ENCODE assay signal across 8 cellular contexts in the genomic region with DNA sequence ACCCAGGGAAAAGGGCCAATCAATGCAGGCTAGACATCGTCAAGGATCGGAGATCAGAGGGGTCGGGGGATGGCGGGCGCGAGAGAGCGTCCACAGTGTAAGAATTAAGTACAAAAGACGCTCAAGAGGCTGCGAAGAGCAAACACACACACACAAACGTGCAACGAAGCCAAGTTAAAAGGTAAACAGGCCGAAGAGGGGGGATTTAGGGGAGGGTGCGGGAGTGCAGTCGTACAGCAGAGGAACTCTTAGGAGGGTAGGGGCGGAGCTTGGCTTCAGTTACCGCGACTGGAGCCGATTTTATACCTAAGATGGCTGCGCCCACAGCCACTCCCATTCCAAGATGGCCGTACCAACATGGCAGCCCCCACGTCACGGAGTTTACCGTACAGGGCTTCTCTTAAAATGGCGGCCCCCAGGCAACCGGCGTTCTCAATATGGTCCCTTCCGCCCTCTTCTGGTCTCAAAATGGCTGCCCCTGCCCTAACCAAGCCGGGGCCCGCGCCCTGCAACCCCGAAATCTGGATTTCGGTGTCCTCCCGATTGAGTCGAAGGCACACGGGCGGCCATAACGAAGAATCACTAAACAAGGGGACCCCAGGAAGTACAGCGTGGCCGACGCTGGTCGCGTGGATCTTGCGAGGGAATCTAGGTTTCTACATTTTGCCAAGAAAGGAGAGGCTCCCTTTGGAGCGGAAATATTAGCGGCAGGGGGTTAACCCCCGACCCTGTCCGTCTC. TPM values are rescaled to one million over a fixed set of nuclear protein-coding genes. Genes with fewer than 3 reads are reported as not detected.
DNase-seq lines count a peak whose midpoint lies in the region; ATAC-seq and TF ChIP-seq lines count a peak whose summit lies in the region.

No MANE protein-coding gene starts in this region.

- H3K27me3 ChIP-seq in GM06990 (replicated peaks; ENCODE audit: control insufficient read depth, insufficient read depth, low read length) (no peaks in the 10 kb centered on the region), hepatocyte (no peaks in the 10 kb centered on the region)

- H3K79me2 ChIP-seq in hepatocyte: peaks cover 19% of the 10 kb centered on the region

- H3K36me3 ChIP-seq in GM06990 (ENCODE audit: control insufficient read depth, insufficient read depth, low read length): peaks cover 8% of the 10 kb centered on the region
- H3K36me3 ChIP-seq in hepatocyte (replicated peaks; ENCODE audit: insufficient read depth, low read depth): no peaks in the 10 kb centered on the region

- peak overlapping the region; percentile 64 for H3K4me3 ChIP-seq in GM06990 (replicated peaks; ENCODE audit: low read depth, low read length)
- H3K4me3 ChIP-seq in astrocyte of the cerebellum (ENCODE audit: low read depth, low read length): peak overlapping the region; percentile 51
- H3K4me3 ChIP-seq in hepatocyte: peak overlapping the region; percentile 34

- peak overlapping the region; percentile 87 for H2AFZ ChIP-seq in hepatocyte

- 6% methylated on average over 47 of the region's 47 CpGs for WGBS in hepatocyte (ENCODE audit: low lambda C conversion rate, missing lambda C conversion rate)

- H3K9me3 ChIP-seq in hepatocyte (ENCODE audit: low read depth): no peaks in the 10 kb centered on the region

- no peaks in the 10 kb centered on the region for H3K9me2 ChIP-seq in hepatocyte (replicated peaks; ENCODE audit: insufficient read depth)

- peak; percentile 64 for ATAC-seq in HG02588 (IDR thresholded peaks at IDR 0.05; ENCODE audit: unreplicated experiment)

- TF ChIP-seq CTCF in GM06990 (IDR thresholded peaks at IDR 0.05; ENCODE audit: insufficient read depth, low read length, poor library complexity, severe bottlenecking): no peak
- TF ChIP-seq CTCF in astrocyte of the cerebellum (IDR thresholded peaks at IDR 0.05; ENCODE audit: low read depth, low read length, missing control alignments): no peak
- no peak for TF ChIP-seq CTCF in hepatocyte (IDR thresholded peaks at IDR 0.05; ENCODE audit: poor library complexity)

- peak; percentile 88 for DNase-seq in GM06990 (ENCODE audit: extremely low read depth, insufficient read length)
- peak; percentile 95 for DNase-seq in NCI-H1436 treated with DMSO at 0.1 percent for 48 hours (lab: John Stamatoyannopoulos, UW)
- DNase-seq in T-helper 22 cell (ENCODE audit: low read depth): peak; percentile 95
- DNase-seq in astrocyte of the cerebellum (ENCODE audit: low read depth): peak; percentile 97
- DNase-seq in hepatocyte (ENCODE audit: low spot score): peak; percentile 99
- DNase-seq in renal cortical epithelial cell (ENCODE audit: low read depth): peak; percentile 95
- DNase-seq in NCI-H446 (lab: John Stamatoyannopoulos, UW): no peak

- H3K4me2 ChIP-seq in hepatocyte: peak overlapping the region; percentile 83

- peak overlapping the region; percentile 98 for H3K27ac ChIP-seq in hepatocyte

- no peaks in the 10 kb centered on the region for H4K20me1 ChIP-seq in hepatocyte (ENCODE audit: insufficient read depth, poor library complexity, severe bottlenecking)

- in situ Hi-C loops in astrocyte of the cerebellum (cut with HindIII; ENCODE audit: low sequenced_read_pairs): no loop called here

- H3K4me1 ChIP-seq in hepatocyte (ENCODE audit: insufficient read depth): peaks cover 57% of the 10 kb centered on the region

RNA-seq across cellular contexts. Expression of a gene that starts 2.0 kb away (rescaled TPM):
- total RNA-seq in hepatocyte (0.23 and 0.24 TPM in 2 replicates), renal cortical epithelial cell (not detected in 2 replicates)
- polyA plus RNA-seq in hepatocyte: 0.41 and 1.2 TPM in 2 replicates

RNA-seq across cellular contexts. Expression of a gene that starts 2.2 kb away (rescaled TPM):
- total RNA-seq in hepatocyte: 39.3 and 49.2 TPM in 2 replicates
- 78.7 and 81.0 TPM in 2 replicates for polyA plus RNA-seq in hepatocyte
- total RNA-seq in renal cortical epithelial cell: 47.8 and 50.4 TPM in 2 replicates

RNA-seq across cellular contexts. Expression of a gene that starts 17.8 kb away (rescaled TPM):
- total RNA-seq in hepatocyte (14.0 and 15.4 TPM in 2 replicates), renal cortical epithelial cell (4.3 and 18.4 TPM in 2 replicates)
- polyA plus RNA-seq in hepatocyte: 2.3 and 3.7 TPM in 2 replicates

RNA-seq across cellular contexts. Expression of a gene that starts 18.9 kb away (rescaled TPM):
- total RNA-seq in hepatocyte (26.3 and 35.0 TPM in 2 replicates), renal cortical epithelial cell (25.0 and 25.1 TPM in 2 replicates)
- polyA plus RNA-seq in hepatocyte: 35.4 and 39.9 TPM in 2 replicates

RNA-seq across cellular contexts. Expression of a gene that starts 20.1 kb away (rescaled TPM):
- 0.40 and 1.1 TPM in 2 replicates for total RNA-seq in hepatocyte
- 0.15 and 0.41 TPM in 2 replicates for polyA plus RNA-seq in hepatocyte
- 0.17 and 0.25 TPM in 2 replicates for total RNA-seq in renal cortical epithelial cell

Comparison
In these comparisons a context has a peak if more than half of its experiments do, and no peak if none do; other contexts are left out.
1. DNase-seq: peak in GM06990 (single experiment), NCI-H1436 treated with DMSO at 0.1 percent for 48 hours (single experiment), T-helper 22 cell (single experiment), astrocyte of the cerebellum (single experiment), hepatocyte (single experiment) and renal cortical epithelial cell (single experiment); none in NCI-H446 (0 of 2).
2. Peak in every context shown above with its lines, with median percentiles within 50 percentile points of each other: H3K4me3 ChIP-seq.